ENCODE assay signal across 16 cellular contexts in genomic region chr1:51499694-51500093, GRCh38. TPM values are rescaled to one million over a fixed set of nuclear protein-coding genes. Genes with fewer than 3 reads are reported as not detected.
DNase-seq lines count a peak whose midpoint lies in the region; ATAC-seq, FAIRE-seq and TF ChIP-seq lines count a peak whose summit lies in the region.
"Had no signal": no experiment of that assay in that cellular context is flagged by ENCODE, and none has a peak within 500 bp of the region (broad histone marks: within the 10 kb centered on the region; RNA-seq: fewer than 3 reads in every experiment).

No MANE protein-coding gene starts in this region.

- no peak for ATAC-seq in WTC11
- ATAC-seq in stimulated activated memory B cell treated with anti-CD40 and anti-IgM and Interleukin-4, amounts not matched to agents 10 μg/mL and 1 μg/mL and 100 μg/mL, for 72 hours = no peak

- no peak overlapping the region for H3K4me3 Mint-ChIP-seq in activated naive CD4-positive, alpha-beta T cell treated with anti-CD3 and anti-CD28 coated beads, Interleukin-2, amount 50 U/mL, for 24 hours
- no peak overlapping the region for H3K4me3 Mint-ChIP-seq in activated naive CD4-positive, alpha-beta T cell treated with anti-CD3 and anti-CD28 coated beads for 36 hours
- H3K4me3 Mint-ChIP-seq in WTC11 (no peak overlapping the region), osteocyte (ENCODE audit: unreplicated experiment) (no peak overlapping the region)
- H3K4me3 Mint-ChIP-seq in stimulated activated memory B cell treated with anti-CD40 and anti-IgM and Interleukin-4, amounts not matched to agents 10 μg/mL and 1 μg/mL and 100 μg/mL, for 72 hours = no peak overlapping the region

- H3K27ac Mint-ChIP-seq in activated naive CD4-positive, alpha-beta T cell treated with anti-CD3 and anti-CD28 coated beads, Interleukin-2, amount 50 U/mL, for 24 hours = peak overlapping the region; percentile 48
- no peak overlapping the region for H3K27ac Mint-ChIP-seq in activated naive CD4-positive, alpha-beta T cell treated with anti-CD3 and anti-CD28 coated beads for 36 hours
- H3K27ac Mint-ChIP-seq in WTC11 (0 out of 2 replicates have a peak overlapping the region, but pooled peaks have one; percentile 76), osteocyte (ENCODE audit: unreplicated experiment) (no peak overlapping the region)
- H3K27ac Mint-ChIP-seq in stimulated activated memory B cell treated with anti-CD40 and anti-IgM and Interleukin-4, amounts not matched to agents 10 μg/mL and 1 μg/mL and 100 μg/mL, for 72 hours = peak overlapping the region; percentile 98

- CTCF ChIA-PET in activated naive CD4-positive, alpha-beta T cell treated with anti-CD3 and anti-CD28 coated beads for 36 hours (lab: Charles Lee) = no interaction called here
- CTCF ChIA-PET in WTC11 (lab: Charles Lee) = no interaction called here

- no peak for DNase-seq in activated naive CD4-positive, alpha-beta T cell treated with anti-CD3 and anti-CD28 coated beads for 36 hours
- DNase-seq in GM19239 (ENCODE audit: insufficient read length, low spot score) = no peak
- no peak for DNase-seq in WTC11 (ENCODE audit: low spot score)
- DNase-seq in osteocyte (ENCODE audit: extremely low spot score, unreplicated experiment) = no peak
- no peak for DNase-seq in amygdala (lab: John Stamatoyannopoulos, UW)
- DNase-seq: CD4-positive, alpha-beta memory T cell; DMS153; Kasumi-1; MG63; NCI-H1092; NCI-H1436 treated with DMSO at 0.1 percent for 48 hours; NCI-H2029; NCI-H526 had no signal

- intact Hi-C loops in activated naive CD4-positive, alpha-beta T cell treated with anti-CD3 and anti-CD28 coated beads for 36 hours (cut with micrococcal nuclease) = no loop called here

- H3K36me3 Mint-ChIP-seq in activated naive CD4-positive, alpha-beta T cell treated with anti-CD3 and anti-CD28 coated beads, Interleukin-2, amount 50 U/mL, for 24 hours = peaks cover 17% of the 10 kb centered on the region
- H3K36me3 Mint-ChIP-seq in activated naive CD4-positive, alpha-beta T cell treated with anti-CD3 and anti-CD28 coated beads for 36 hours (ENCODE audit: low read depth) = peaks cover 16% of the 10 kb centered on the region
- peaks cover 22% of the 10 kb centered on the region for H3K36me3 Mint-ChIP-seq in WTC11
- H3K36me3 Mint-ChIP-seq in stimulated activated memory B cell treated with anti-CD40 and anti-IgM and Interleukin-4, amounts not matched to agents 10 μg/mL and 1 μg/mL and 100 μg/mL, for 72 hours = peaks cover 45% of the 10 kb centered on the region
- H3K36me3 Mint-ChIP-seq in osteocyte (ENCODE audit: unreplicated experiment) = peaks cover 26% of the 10 kb centered on the region

- TF ChIP-seq CTCF in WTC11 (IDR thresholded peaks at IDR 0.05) (no peak), osteocyte (IDR thresholded peaks at IDR 0.05) (no peak)

- peak; percentile 81 for FAIRE-seq in GM19239 (lab: Jason Lieb, UNC)
- FAIRE-seq: A204.1 had no signal

- POLR2A ChIA-PET in WTC11 (lab: Charles Lee) = no interaction called here

- peaks cover 51% of the 10 kb centered on the region for H3K4me1 Mint-ChIP-seq in activated naive CD4-positive, alpha-beta T cell treated with anti-CD3 and anti-CD28 coated beads, Interleukin-2, amount 50 U/mL, for 24 hours
- H3K4me1 Mint-ChIP-seq in activated naive CD4-positive, alpha-beta T cell treated with anti-CD3 and anti-CD28 coated beads for 36 hours (ENCODE audit: low read depth) = peaks cover 52% of the 10 kb centered on the region
- H3K4me1 Mint-ChIP-seq in WTC11 = peaks cover 8% of the 10 kb centered on the region
- peaks cover 83% of the 10 kb centered on the region for H3K4me1 Mint-ChIP-seq in stimulated activated memory B cell treated with anti-CD40 and anti-IgM and Interleukin-4, amounts not matched to agents 10 μg/mL and 1 μg/mL and 100 μg/mL, for 72 hours
- H3K4me1 Mint-ChIP-seq in osteocyte (ENCODE audit: unreplicated experiment) = peaks cover 6% of the 10 kb centered on the region

- H3K9me3 Mint-ChIP-seq in activated naive CD4-positive, alpha-beta T cell treated with anti-CD3 and anti-CD28 coated beads, Interleukin-2, amount 50 U/mL, for 24 hours = peaks cover 7% of the 10 kb centered on the region
- H3K9me3 Mint-ChIP-seq in activated naive CD4-positive, alpha-beta T cell treated with anti-CD3 and anti-CD28 coated beads for 36 hours = no peaks in the 10 kb centered on the region
- H3K9me3 Mint-ChIP-seq in WTC11 (peaks cover 19% of the 10 kb centered on the region), osteocyte (ENCODE audit: unreplicated experiment) (no peaks in the 10 kb centered on the region)
- H3K9me3 Mint-ChIP-seq in stimulated activated memory B cell treated with anti-CD40 and anti-IgM and Interleukin-4, amounts not matched to agents 10 μg/mL and 1 μg/mL and 100 μg/mL, for 72 hours = no peaks in the 10 kb centered on the region
- H3K9me3 Mint-ChIP-seq: CD4-positive, alpha-beta memory T cell had no signal

- no peaks in the 10 kb centered on the region for H3K27me3 Mint-ChIP-seq in activated naive CD4-positive, alpha-beta T cell treated with anti-CD3 and anti-CD28 coated beads, Interleukin-2, amount 50 U/mL, for 24 hours
- no peaks in the 10 kb centered on the region for H3K27me3 Mint-ChIP-seq in activated naive CD4-positive, alpha-beta T cell treated with anti-CD3 and anti-CD28 coated beads for 36 hours (ENCODE audit: low read depth)
- H3K27me3 Mint-ChIP-seq in WTC11 (ENCODE audit: low read depth) (no peaks in the 10 kb centered on the region), osteocyte (ENCODE audit: unreplicated experiment) (no peaks in the 10 kb centered on the region)
- no peaks in the 10 kb centered on the region for H3K27me3 Mint-ChIP-seq in stimulated activated memory B cell treated with anti-CD40 and anti-IgM and Interleukin-4, amounts not matched to agents 10 μg/mL and 1 μg/mL and 100 μg/mL, for 72 hours
- H3K27me3 Mint-ChIP-seq: CD4-positive, alpha-beta memory T cell had no signal

TF ChIP-seq in WTC11, 78 proteins besides CTCF, POLR2A, EP300 and RAD21 (continues in another document):
- no peak for TF ChIP-seq SMAD4 (CRISPR knock-in tag; IDR thresholded peaks at IDR 0.05)
- no peak for TF ChIP-seq FOXJ3 (CRISPR knock-in tag; IDR thresholded peaks at IDR 0.05; ENCODE audit: borderline replicate concordance)
- no peak for TF ChIP-seq PRRX2 (CRISPR knock-in tag; IDR thresholded peaks at IDR 0.05)
- TF ChIP-seq SOX15 (CRISPR knock-in tag; IDR thresholded peaks at IDR 0.05) = no peak
- no peak for TF ChIP-seq ZNF219 (CRISPR knock-in tag; IDR thresholded peaks at IDR 0.05; ENCODE audit: borderline replicate concordance)
- TF ChIP-seq, protein P1, sequence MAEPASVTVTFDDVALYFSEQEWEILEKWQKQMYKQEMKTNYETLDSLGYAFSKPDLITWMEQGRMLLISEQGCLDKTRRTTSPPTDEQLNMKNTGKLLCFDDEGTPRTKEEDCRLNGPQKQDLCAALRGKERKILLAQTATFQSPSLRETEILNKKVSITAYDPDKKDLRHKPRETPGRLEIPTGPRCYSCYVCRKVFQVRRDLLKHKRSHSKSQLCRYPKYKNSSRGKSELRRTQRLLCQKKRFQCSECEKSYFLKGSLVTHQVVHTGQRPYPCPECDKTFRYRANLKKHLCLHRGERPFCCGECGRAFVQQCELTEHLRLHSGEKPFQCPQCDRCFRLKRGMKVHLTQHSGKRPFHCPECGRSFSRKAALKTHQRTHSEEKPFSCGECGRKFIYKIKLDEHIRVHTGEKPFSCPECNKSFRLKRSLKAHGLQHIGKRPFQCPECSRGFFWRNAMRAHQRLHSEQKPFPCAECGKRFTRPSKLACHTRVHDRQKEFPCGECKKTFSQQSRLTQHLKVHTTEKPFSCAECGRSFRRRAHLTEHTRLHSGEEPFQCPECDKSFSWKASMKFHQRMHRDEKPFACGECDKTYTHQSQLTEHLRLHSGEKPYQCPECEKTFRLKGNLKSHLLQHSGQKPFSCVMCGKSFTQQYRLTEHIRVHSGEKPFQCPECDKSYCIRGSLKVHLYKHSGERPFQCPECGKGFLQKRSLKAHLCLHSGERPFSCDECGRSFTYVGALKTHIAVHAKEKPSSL (CRISPR knock-in tag; conservative IDR thresholded peaks at IDR 0.05) = no peak
- TF ChIP-seq, protein P2, sequence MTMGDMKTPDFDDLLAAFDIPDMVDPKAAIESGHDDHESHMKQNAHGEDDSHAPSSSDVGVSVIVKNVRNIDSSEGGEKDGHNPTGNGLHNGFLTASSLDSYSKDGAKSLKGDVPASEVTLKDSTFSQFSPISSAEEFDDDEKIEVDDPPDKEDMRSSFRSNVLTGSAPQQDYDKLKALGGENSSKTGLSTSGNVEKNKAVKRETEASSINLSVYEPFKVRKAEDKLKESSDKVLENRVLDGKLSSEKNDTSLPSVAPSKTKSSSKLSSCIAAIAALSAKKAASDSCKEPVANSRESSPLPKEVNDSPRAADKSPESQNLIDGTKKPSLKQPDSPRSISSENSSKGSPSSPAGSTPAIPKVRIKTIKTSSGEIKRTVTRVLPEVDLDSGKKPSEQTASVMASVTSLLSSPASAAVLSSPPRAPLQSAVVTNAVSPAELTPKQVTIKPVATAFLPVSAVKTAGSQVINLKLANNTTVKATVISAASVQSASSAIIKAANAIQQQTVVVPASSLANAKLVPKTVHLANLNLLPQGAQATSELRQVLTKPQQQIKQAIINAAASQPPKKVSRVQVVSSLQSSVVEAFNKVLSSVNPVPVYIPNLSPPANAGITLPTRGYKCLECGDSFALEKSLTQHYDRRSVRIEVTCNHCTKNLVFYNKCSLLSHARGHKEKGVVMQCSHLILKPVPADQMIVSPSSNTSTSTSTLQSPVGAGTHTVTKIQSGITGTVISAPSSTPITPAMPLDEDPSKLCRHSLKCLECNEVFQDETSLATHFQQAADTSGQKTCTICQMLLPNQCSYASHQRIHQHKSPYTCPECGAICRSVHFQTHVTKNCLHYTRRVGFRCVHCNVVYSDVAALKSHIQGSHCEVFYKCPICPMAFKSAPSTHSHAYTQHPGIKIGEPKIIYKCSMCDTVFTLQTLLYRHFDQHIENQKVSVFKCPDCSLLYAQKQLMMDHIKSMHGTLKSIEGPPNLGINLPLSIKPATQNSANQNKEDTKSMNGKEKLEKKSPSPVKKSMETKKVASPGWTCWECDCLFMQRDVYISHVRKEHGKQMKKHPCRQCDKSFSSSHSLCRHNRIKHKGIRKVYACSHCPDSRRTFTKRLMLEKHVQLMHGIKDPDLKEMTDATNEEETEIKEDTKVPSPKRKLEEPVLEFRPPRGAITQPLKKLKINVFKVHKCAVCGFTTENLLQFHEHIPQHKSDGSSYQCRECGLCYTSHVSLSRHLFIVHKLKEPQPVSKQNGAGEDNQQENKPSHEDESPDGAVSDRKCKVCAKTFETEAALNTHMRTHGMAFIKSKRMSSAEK (CRISPR knock-in tag; IDR thresholded peaks at IDR 0.05; ENCODE audit: borderline replicate concordance) = no peak
- no peak for TF ChIP-seq FOXP1 (CRISPR knock-in tag; IDR thresholded peaks at IDR 0.05; ENCODE audit: borderline replicate concordance)

RNA-seq across cellular contexts. Expression of gene EPS15, which starts 19.4 kb away (rescaled TPM):
- total RNA-seq in activated naive CD4-positive, alpha-beta T cell treated with anti-CD3 and anti-CD28 coated beads for 36 hours = 10 to 100 TPM; 56.0 to 57.0 TPM
- total RNA-seq in WTC11 (2021) (37.1 to 41.7 TPM (median 39.3 TPM) in 3 replicates), osteocyte (62.4 and 64.8 TPM in 2 replicates)

Comparison
In these comparisons a context has a peak if more than half of its experiments do, and no peak if none do; other contexts are left out.
1. H3K27ac Mint-ChIP-seq: peak in activated naive CD4-positive, alpha-beta T cell treated with anti-CD3 and anti-CD28 coated beads, Interleukin-2, amount 50 U/mL, for 24 hours (single experiment), WTC11 (single experiment) and stimulated activated memory B cell treated with anti-CD40 and anti-IgM and Interleukin-4, amounts not matched to agents 10 μg/mL and 1 μg/mL and 100 μg/mL, for 72 hours (single experiment); none in activated naive CD4-positive, alpha-beta T cell treated with anti-CD3 and anti-CD28 coated beads for 36 hours (single experiment) and osteocyte (single experiment).